In the genomic region with DNA sequence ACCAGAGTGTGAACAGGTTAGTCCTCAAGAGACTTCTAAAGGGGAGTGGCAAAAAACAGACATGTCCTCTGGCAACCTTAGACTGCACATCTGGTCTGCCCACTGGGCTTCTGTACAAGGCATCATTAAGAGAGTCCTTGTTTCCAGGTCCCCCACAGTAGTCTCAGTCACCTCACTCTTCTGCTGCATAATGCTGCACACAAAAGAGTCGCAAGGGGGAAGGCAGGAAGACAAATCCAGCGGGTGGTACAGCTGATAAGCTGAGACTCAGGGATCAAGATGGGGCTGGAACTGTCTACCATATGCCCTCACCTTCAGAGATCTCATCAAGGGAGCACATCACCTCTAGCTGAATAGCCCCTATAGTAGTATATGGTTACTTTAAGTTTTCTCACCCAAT, we compare ENCODE assay signal across 4 cellular contexts.
"Had no signal": no experiment of that assay in that cellular context is flagged by ENCODE, and none has a peak within 500 bp of the region (broad histone marks: within the 10 kb centered on the region; RNA-seq: fewer than 3 reads in every experiment).

No MANE protein-coding gene starts in this region.

- ATAC-seq: GM23338 had no signal

- H3K27ac ChIP-seq: HL-60 had no signal

- H3K27ac Mint-ChIP-seq: GM23338, H9, IgD-negative memory B cell had no signal

- DNase-seq: H9 had no signal

- H3K9me3 Mint-ChIP-seq: GM23338, H9, IgD-negative memory B cell had no signal

- H3K4me1 Mint-ChIP-seq: IgD-negative memory B cell had no signal

- H3K4me3 Mint-ChIP-seq: GM23338, H9, IgD-negative memory B cell had no signal

- H3K4me3 ChIP-seq: GM23338 had no signal
